ENCODE assay signal across 9 cellular contexts in the genomic region with DNA sequence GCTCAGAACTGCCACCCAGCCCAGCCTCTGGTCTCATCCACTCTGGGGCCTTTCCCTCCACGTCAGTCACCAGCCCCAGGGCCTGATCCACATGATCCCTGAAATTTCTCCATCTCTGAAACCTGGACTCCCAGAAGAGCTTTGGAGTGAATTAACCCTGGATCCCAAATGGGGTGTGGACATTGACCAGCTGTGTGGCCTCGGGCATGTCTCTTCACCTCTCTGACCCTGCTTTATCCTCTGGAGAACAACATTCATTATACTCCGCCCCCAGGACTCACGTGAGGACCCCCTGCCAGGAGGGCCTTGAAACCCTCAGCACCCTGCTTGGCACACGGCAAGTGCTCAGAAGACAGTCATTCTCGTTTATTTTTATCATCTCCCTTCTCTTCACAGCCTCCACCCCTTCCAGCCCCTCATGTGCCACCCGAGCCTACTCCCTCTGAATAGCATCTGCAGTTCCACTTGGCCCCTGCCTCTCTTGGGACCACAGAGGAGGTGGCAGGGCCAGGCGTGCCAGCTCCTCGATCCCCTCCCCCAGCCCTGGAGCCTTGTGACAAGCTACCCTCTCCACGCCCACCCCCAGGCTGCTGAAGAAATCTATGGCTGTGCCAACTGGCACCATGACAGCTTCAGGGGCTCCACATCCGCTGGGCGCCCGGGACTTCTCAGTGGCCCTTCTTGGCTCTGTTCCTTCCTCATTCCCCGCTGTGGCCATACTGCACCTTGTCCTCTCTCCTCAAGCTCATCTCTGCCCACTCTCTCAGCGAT. TPM values are rescaled to one million over a fixed set of nuclear protein-coding genes. Genes with fewer than 3 reads are reported as not detected.
DNase-seq lines count a peak whose midpoint lies in the region; ATAC-seq, FAIRE-seq and TF ChIP-seq lines count a peak whose summit lies in the region.
"Had no signal": no experiment of that assay in that cellular context is flagged by ENCODE, and none has a peak within 500 bp of the region (broad histone marks: within the 10 kb centered on the region; RNA-seq: fewer than 3 reads in every experiment).

No MANE protein-coding gene starts in this region.

- H3K9ac ChIP-seq in NT2/D1 (ENCODE audit: insufficient read length, low read depth) (peak overlapping the region; percentile 47), H1 (replicated peaks in 1 of 4; ENCODE audit: extremely low read depth in 1 of 4, low read depth in 3 of 4, low read length in 3 of 4) (no peak overlapping the region)

- no peaks in the 10 kb centered on the region for H3K27me3 ChIP-seq in right cardiac atrium (ENCODE audit: control insufficient read depth, insufficient read depth)
- H3K27me3 ChIP-seq in NT2/D1 (ENCODE audit: insufficient read depth, insufficient read length): no peaks in the 10 kb centered on the region
- no peaks in the 10 kb centered on the region for H3K27me3 ChIP-seq in H1 (replicated peaks in 1 of 4; ENCODE audit: control insufficient read depth in 3 of 4, extremely low read depth in 1 of 4, insufficient read depth in 3 of 4, low read length in 3 of 4)
- H3K27me3 ChIP-seq in aorta (ENCODE audit: control insufficient read depth in 1 of 2, insufficient read depth in 2 of 2, low read length in 1 of 2): no peaks in the 10 kb centered on the region

- H3K9me3 ChIP-seq in right cardiac atrium (ENCODE audit: control insufficient read depth, low read length) (no peaks in the 10 kb centered on the region), NT2/D1 (ENCODE audit: insufficient read depth, low read length) (no peaks in the 10 kb centered on the region), H1 (ENCODE audit: insufficient read depth in 2 of 2, low read depth in 1 of 2, low read length in 1 of 2) (no peaks in the 10 kb centered on the region), aorta (ENCODE audit: control insufficient read depth, low read length) (no peaks in the 10 kb centered on the region)
- H3K9me3 ChIP-seq: mucosa of descending colon had no signal

- H2BK5ac ChIP-seq in H1 (ENCODE audit: low read depth, low read length): peak overlapping the region; percentile 10; the same call in 1 of the 2 replicates

- H2BK120ac ChIP-seq in H1 (replicated peaks; ENCODE audit: low read depth, low read length): no peak overlapping the region

- no peak for TF ChIP-seq CTCF in H1 (IDR thresholded peaks at IDR 0.05; ENCODE audit: control extremely low read depth in 1 of 3, insufficient read depth in 1 of 3, low read depth in 1 of 3, low read length in 3 of 3)

- POLR2A ChIA-PET in H1 (lab: Charles Lee; ENCODE audit: partially characterized antibody): interaction anchor here (0.7 to 1.9 kb wide), 8 partner anchors 12 to 102 kb away, joined by 3 to 9 read pairs (median 4); a partner anchor contains a TSS

- H3K56ac ChIP-seq in H1 (replicated peaks; ENCODE audit: insufficient read length, low read depth, low read length): no peak overlapping the region

- no peak overlapping the region for H4K8ac ChIP-seq in H1 (ENCODE audit: extremely low read depth, insufficient read depth, low read length)

- H2BK12ac ChIP-seq in H1 (ENCODE audit: low read depth, low read length): no peak overlapping the region; the same call in 1 of the 2 replicates

- H4K20me1 ChIP-seq in H1 (replicated peaks in 1 of 2; ENCODE audit: control insufficient read depth in 1 of 2, insufficient read depth in 2 of 2, low read length in 2 of 2): peaks cover 0 to under 1% of the 10 kb centered on the region in 2 experiments

- H3K4me1 ChIP-seq in right cardiac atrium (ENCODE audit: control insufficient read depth, insufficient read depth, low read length): peaks cover 12% of the 10 kb centered on the region
- H3K4me1 ChIP-seq in NT2/D1 (ENCODE audit: insufficient read depth, insufficient read length): peaks cover 61% of the 10 kb centered on the region
- peaks cover 0 to 11% (median 7%) of the 10 kb centered on the region in 4 experiments; a peak in 6 of 7 replicates for H3K4me1 ChIP-seq in H1 (replicated peaks in 1 of 4; ENCODE audit: control insufficient read depth in 3 of 4, insufficient read depth in 4 of 4, low read length in 3 of 4)
- no peaks in the 10 kb centered on the region for H3K4me1 ChIP-seq in aorta (ENCODE audit: control insufficient read depth in 1 of 2, insufficient read depth in 2 of 2, low read length in 2 of 2)

- TF ChIP-seq POLR2A in H1 (IDR thresholded peaks at IDR 0.05; ENCODE audit: control extremely low read depth in 1 of 2, low read depth in 2 of 2, low read length in 2 of 2): no peak

- no peak overlapping the region for H3K4me2 ChIP-seq in H1 (ENCODE audit: insufficient read depth in 1 of 2, low read depth in 2 of 2, low read length in 2 of 2)

- H2BK15ac ChIP-seq in H1 (ENCODE audit: low read length): peak overlapping the region; percentile 46; the same call in 1 of the 2 replicates

- H3K79me2 ChIP-seq in H1 (ENCODE audit: control insufficient read depth in 1 of 2, insufficient read depth in 2 of 2, low read length in 2 of 2): no peaks in the 10 kb centered on the region

- H2AK5ac ChIP-seq in H1 (ENCODE audit: low read depth, low read length): no peak overlapping the region

- peaks cover 18% of the 10 kb centered on the region for H3K36me3 ChIP-seq in NT2/D1 (ENCODE audit: insufficient read depth, insufficient read length, low read length)
- no peaks in the 10 kb centered on the region for H3K36me3 ChIP-seq in H1 (ENCODE audit: control insufficient read depth in 2 of 4, insufficient read depth in 4 of 4, low read length in 3 of 4)
- no peaks in the 10 kb centered on the region for H3K36me3 ChIP-seq in aorta (ENCODE audit: control insufficient read depth in 1 of 2, insufficient read depth in 2 of 2, low read length in 1 of 2)

- 38% methylated on average over 15 of the region's 15 CpGs for WGBS in right cardiac atrium
- WGBS in H1 (ENCODE audit: extremely low coverage in 1 of 2, insufficient coverage in 1 of 2, insufficient read length in 1 of 2, insufficient replicate concordance in 2 of 2, low coverage in 1 of 2, low lambda C conversion rate in 2 of 2, missing lambda C conversion rate in 1 of 2), 2 experiments: 80% methylated on average over 15 of the region's 15 CpGs; no CpG with 5 or more reads in 1 of the 2 experiments
- 45% methylated on average over 15 of the region's 15 CpGs for WGBS in aorta, 2 donors

- H3K18ac ChIP-seq in H1 (ENCODE audit: extremely low read depth, low read length): 0 out of 2 replicates have a peak overlapping the region, but pooled peaks have one; percentile 39

- DNase-seq in right cardiac atrium: peak in 1 of 3 donors; percentile 71
- no peak for DNase-seq in cardiac septum (ENCODE audit: low spot score)
- no peak for DNase-seq in NT2/D1 (ENCODE audit: low read depth, low spot score)
- no peak for DNase-seq in H1 (ENCODE audit: low read depth in 1 of 2, low spot score in 2 of 2)
- no peak for DNase-seq in aorta
- DNase-seq in amniotic stem cell (lab: John Stamatoyannopoulos, UW): no peak

- peak overlapping the region; percentile 39 for H3K27ac ChIP-seq in right cardiac atrium (ENCODE audit: low read length)
- no peak overlapping the region for H3K27ac ChIP-seq in H1 (ENCODE audit: low read depth, low read length)
- no peak overlapping the region for H3K27ac ChIP-seq in aorta (ENCODE audit: low read depth in 1 of 2, low read length in 2 of 2)

- peak overlapping the region; percentile 11 for H3K4ac ChIP-seq in H1 (replicated peaks; ENCODE audit: insufficient read length, low read depth, low read length)

- no peak for TF ChIP-seq EP300 in H1 (IDR thresholded peaks at IDR 0.05; ENCODE audit: borderline replicate concordance in 1 of 2, low read depth in 2 of 2, low read length in 2 of 2)

- FAIRE-seq in H1 (lab: Jason Lieb, UNC): no peak

- H3K23ac ChIP-seq in H1 (ENCODE audit: insufficient read length): no peak overlapping the region

- H4K91ac ChIP-seq in H1 (replicated peaks; ENCODE audit: insufficient read length, low read length): no peak overlapping the region

- CTCF ChIA-PET in H1 (lab: Charles Lee; ENCODE audit: partially characterized antibody): interaction anchor here (0.6 to 9.2 kb wide), 45 partner anchors 8 to 197 kb away, joined by 3 to 130 read pairs (median 6); a partner anchor contains a TSS

- no peak overlapping the region for H3K4me3 ChIP-seq in right cardiac atrium (ENCODE audit: low read length)
- H3K4me3 ChIP-seq in NT2/D1 (ENCODE audit: insufficient read length, low read depth): no peak overlapping the region
- no peak overlapping the region for H3K4me3 ChIP-seq in H1 (ENCODE audit: extremely low read depth in 1 of 4, insufficient read depth in 2 of 4, low read depth in 3 of 4, low read length in 4 of 4)
- H3K4me3 ChIP-seq in aorta (ENCODE audit: low read length in 2 of 2): no peak overlapping the region
- H3K4me3 ChIP-seq: mucosa of descending colon had no signal

- no peak overlapping the region for H2AFZ ChIP-seq in H1 (ENCODE audit: low read length)

- ATAC-seq in right cardiac atrium (no peak), HG03280 (IDR thresholded peaks at IDR 0.05; ENCODE audit: unreplicated experiment) (no peak), HG03159 (IDR thresholded peaks at IDR 0.05; ENCODE audit: unreplicated experiment) (no peak), aorta (ENCODE audit: low FRiP score) (no peak)

- H3K79me1 ChIP-seq in H1 (ENCODE audit: low read depth, low read length): no peaks in the 10 kb centered on the region

- H2BK20ac ChIP-seq in H1 (ENCODE audit: low read length): no peak overlapping the region

- no peak for TF ChIP-seq RAD21 in H1 (IDR thresholded peaks at IDR 0.05 in 1 of 2, conservative IDR thresholded peaks at IDR 0.05 in 1 of 2; ENCODE audit: low read depth in 2 of 2, low read length in 2 of 2)

- no peaks in the 10 kb centered on the region for H3K23me2 ChIP-seq in H1 (ENCODE audit: low read depth, low read length)

- intact Hi-C loops in right cardiac atrium (cut with DNase I): loop anchor here in 1 of 4 donors (10.0 kb wide), 1 partner anchor 81 kb away; no protein-coding TSS in a partner anchor
- intact Hi-C loops in cardiac septum (cut with DNase I): no loop called here
- intact Hi-C loops in aorta (cut with DNase I): loop anchor here in 1 of 2 donors (2.0 to 5.0 kb wide), 2 partner anchors 41 to 83 kb away; no protein-coding TSS in a partner anchor

- no peak overlapping the region for H3K14ac ChIP-seq in H1 (ENCODE audit: insufficient read length)

- H4K5ac ChIP-seq in H1 (ENCODE audit: insufficient read length, low read depth, low read length): no peak overlapping the region

RNA-seq across cellular contexts. Expression of a gene that starts 18.1 kb away (rescaled TPM):
- total RNA-seq in right cardiac atrium (10 to 100 TPM; 11.8 to 14.8 (median 13.1) TPM), cardiac septum (7.7 TPM), aorta (1 to 10 TPM; 1.8 to 4.6 TPM)
- polyA plus RNA-seq in right cardiac atrium (18.2 TPM), H1 (2011; rRNA removed) (15.6 and 29.0 TPM in 2 replicates), aorta (1 to 10 TPM; 1.8 to 2.4 TPM)
- 25.8 and 26.2 TPM in 2 replicates for total RNA-seq in H1 (2021; fragmentation: NEBNext Ultra II Directional; extraction: Animal tissue kit (Norgen Biotek cat#: 25700))
- 20.6 TPM for polyA plus RNA-seq in H1 (2011; cell fraction: cytosol; rRNA removed)
- polyA plus RNA-seq in H1 (2011; cell fraction: nucleus; rRNA removed): 126 TPM
- 17.3 to 29.1 TPM (median 22.1 TPM) in 4 replicates for polyA plus RNA-seq in H1 (2012, experiment 1 of 2)
- 15.4 TPM for polyA plus RNA-seq in H1 (2012, experiment 2 of 2)
- polyA plus RNA-seq in H1 (2013, experiment 1 of 2): 13.4 TPM
- polyA plus RNA-seq in H1 (2013, experiment 2 of 2): 13.0 TPM
- polyA minus RNA-seq in H1 (2011; rRNA and poly(A)+ RNA removed): 7.5 and 9.4 TPM in 2 replicates
- polyA minus RNA-seq in H1 (2011; cell fraction: cytosol; rRNA and poly(A)+ RNA removed): 14.0 TPM
- polyA minus RNA-seq in H1 (2011; cell fraction: nucleus; rRNA and poly(A)+ RNA removed): 22.9 TPM

RNA-seq across cellular contexts. Expression of a gene that starts 42.3 kb away (rescaled TPM):
- 10 to 100 TPM; 40.6 to 50.5 (median 50.3) TPM for total RNA-seq in right cardiac atrium
- 37.4 TPM for polyA plus RNA-seq in right cardiac atrium
- 45.9 TPM for total RNA-seq in cardiac septum
- 7.9 and 10.5 TPM in 2 replicates for total RNA-seq in H1 (2021; fragmentation: NEBNext Ultra II Directional; extraction: Animal tissue kit (Norgen Biotek cat#: 25700))
- 2.0 and 3.4 TPM in 2 replicates for polyA plus RNA-seq in H1 (2011; rRNA removed)
- polyA plus RNA-seq in H1 (2011; cell fraction: cytosol; rRNA removed): 4.3 TPM
- 31.3 TPM for polyA plus RNA-seq in H1 (2011; cell fraction: nucleus; rRNA removed)
- polyA plus RNA-seq in H1 (2012, experiment 1 of 2): 6.8 to 10.8 TPM (median 7.9 TPM) in 4 replicates
- polyA plus RNA-seq in H1 (2012, experiment 2 of 2): 2.9 TPM
- 4.2 TPM for polyA plus RNA-seq in H1 (2013, experiment 1 of 2)
- polyA plus RNA-seq in H1 (2013, experiment 2 of 2): 3.6 TPM
- 3.3 and 4.2 TPM in 2 replicates for polyA minus RNA-seq in H1 (2011; rRNA and poly(A)+ RNA removed)
- polyA minus RNA-seq in H1 (2011; cell fraction: cytosol; rRNA and poly(A)+ RNA removed): 6.8 TPM
- polyA minus RNA-seq in H1 (2011; cell fraction: nucleus; rRNA and poly(A)+ RNA removed): 8.7 TPM
- total RNA-seq in aorta: 100 to 1,000 TPM in 1 of 2 donors, 10 to 100 TPM in 1; 71.4 to 188 TPM
- 100 to 1,000 TPM in 1 of 2 donors, 10 to 100 TPM in 1; 39.8 to 358 TPM for polyA plus RNA-seq in aorta
